In genomic region chr19:18281082-18282020, GRCh38 we compare ENCODE assay signal across 8 cellular contexts. TPM values are rescaled to one million over a fixed set of nuclear protein-coding genes. Genes with fewer than 3 reads are reported as not detected.
DNase-seq lines count a peak whose midpoint lies in the region; ATAC-seq and TF ChIP-seq lines count a peak whose summit lies in the region.

TSS of gene JUND (minus strand) at chr19:18281622. CDS start at chr19:18281484, 138 bp downstream.

- H3K27ac Mint-ChIP-seq in activated CD4-positive, alpha-beta T cell treated with anti-CD3 and anti-CD28 coated beads, Interleukin-2, amount 10 ng/mL, durations not matched to agents 7 days and 5 days: peak within 1 kb of the TSS; percentile 98

- DNase-seq in C1 segment of cervical spinal cord (lab: John Stamatoyannopoulos, UW) (peak; percentile 82 to 98 (median 96)), NCI-H526 (lab: John Stamatoyannopoulos, UW) (peak; percentile 59 to 93), coronary artery (ENCODE audit: low spot score) (peak; percentile 99), left kidney (ENCODE audit: low read depth, low spot score) (peak; percentile 99)
- DNase-seq in activated CD4-positive, alpha-beta T cell treated with anti-CD3 and anti-CD28 coated beads, Interleukin-2, amount 10 ng/mL, durations not matched to agents 7 days and 5 days: peak; percentile 97
- DNase-seq in stimulated activated CD4-positive, alpha-beta T cell treated with anti-CD3 and anti-CD28 coated beads, Interleukin-1b, Interleukin-23, amount 100 ng/mL, for 48 hours: peak; percentile 96

- CTCF ChIA-PET in activated CD4-positive, alpha-beta T cell treated with anti-CD3 and anti-CD28 coated beads, Interleukin-2, amount 10 ng/mL, durations not matched to agents 7 days and 5 days (lab: Charles Lee): interaction anchor here (0.5 to 12.7 kb wide), 13 partner anchors 9 to 108 kb away, joined by 3 to 229 read pairs (median 16); partner anchors contain the start of gene LSM4

- H3K36me3 Mint-ChIP-seq in activated CD4-positive, alpha-beta T cell treated with anti-CD3 and anti-CD28 coated beads, Interleukin-2, amount 10 ng/mL, durations not matched to agents 7 days and 5 days (ENCODE audit: low read depth): peaks cover 44% of the 10 kb centered on the region

- H3K4me3 Mint-ChIP-seq in activated CD4-positive, alpha-beta T cell treated with anti-CD3 and anti-CD28 coated beads, Interleukin-2, amount 10 ng/mL, durations not matched to agents 7 days and 5 days: peak within 1 kb of the TSS; percentile 86

- peaks cover 50% of the 10 kb centered on the region for H3K4me1 Mint-ChIP-seq in activated CD4-positive, alpha-beta T cell treated with anti-CD3 and anti-CD28 coated beads, Interleukin-2, amount 10 ng/mL, durations not matched to agents 7 days and 5 days

- peak within 1 kb of the TSS; percentile 100 for H3K27ac ChIP-seq in coronary artery

- no peak for TF ChIP-seq CTCF in coronary artery (IDR thresholded peaks at IDR 0.05)

- peak; percentile 76 for ATAC-seq in GM19324 (IDR thresholded peaks at IDR 0.05; ENCODE audit: low FRiP score, unreplicated experiment)
- peak; percentile 57 for ATAC-seq in HG03460 (IDR thresholded peaks at IDR 0.05; ENCODE audit: unreplicated experiment)

- H3K27me3 Mint-ChIP-seq in activated CD4-positive, alpha-beta T cell treated with anti-CD3 and anti-CD28 coated beads, Interleukin-2, amount 10 ng/mL, durations not matched to agents 7 days and 5 days: no peaks in the 10 kb centered on the region

- POLR2A ChIA-PET in activated CD4-positive, alpha-beta T cell treated with anti-CD3 and anti-CD28 coated beads, Interleukin-2, amount 10 ng/mL, durations not matched to agents 7 days and 5 days (lab: Charles Lee): interaction anchor here (0.6 to 4.9 kb wide), 13 partner anchors 8 to 137 kb away, joined by 3 to 128 read pairs (median 7); partner anchors contain the start of genes LSM4, MPV17L2 and SSBP4

- peaks cover 4% of the 10 kb centered on the region for H3K9me3 Mint-ChIP-seq in activated CD4-positive, alpha-beta T cell treated with anti-CD3 and anti-CD28 coated beads, Interleukin-2, amount 10 ng/mL, durations not matched to agents 7 days and 5 days

- peak within 1 kb of the TSS; percentile 93 for H3K4me3 ChIP-seq in coronary artery

RNA-seq across cellular contexts. Expression of gene JUND, which starts in this region (rescaled TPM):
- total RNA-seq in activated CD4-positive, alpha-beta T cell treated with anti-CD3 and anti-CD28 coated beads, Interleukin-2, amount 10 ng/mL, durations not matched to agents 7 days and 5 days: 100 to 1,000 TPM; 343 to 347 TPM

Comparison
In these comparisons a context has a peak if more than half of its experiments do, and no peak if none do; other contexts are left out.
1. Peak in every context shown above with its lines: DNase-seq, ATAC-seq, H3K4me3 ChIP-seq and H3K27ac ChIP-seq.